Comparison of ENCODE assay signal across 10 cellular contexts in the genomic region with DNA sequence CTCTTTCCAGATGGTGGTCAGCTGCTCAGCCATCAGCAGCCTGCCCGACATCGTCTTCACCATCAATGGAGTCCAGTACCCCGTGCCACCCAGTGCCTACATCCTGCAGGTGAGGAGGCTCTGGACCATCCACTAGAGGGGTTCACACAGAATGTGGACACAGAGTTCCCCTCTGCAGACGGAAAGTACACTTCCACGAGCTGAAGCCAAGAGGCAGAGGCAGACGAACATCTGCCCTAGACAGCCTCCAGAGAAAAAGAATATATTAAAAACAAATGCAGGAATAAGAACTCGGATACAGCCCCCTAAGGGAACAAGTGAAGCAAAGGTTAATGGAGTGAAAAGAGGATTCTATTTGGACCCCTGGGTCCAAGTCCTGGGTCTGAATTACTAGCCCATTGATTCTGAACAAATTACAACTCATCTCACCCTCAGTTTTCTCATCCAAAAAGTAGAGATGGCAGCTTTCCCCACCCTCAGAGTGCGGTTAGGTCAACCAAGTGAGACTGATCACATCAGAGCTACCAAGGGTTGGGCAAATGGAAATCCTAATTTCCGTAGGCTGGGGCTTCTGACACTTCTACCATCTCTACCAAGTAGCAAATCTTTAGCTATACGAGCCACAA. TPM values are rescaled to one million over a fixed set of nuclear protein-coding genes. Genes with fewer than 3 reads are reported as not detected.
"Had no signal": no experiment of that assay in that cellular context is flagged by ENCODE, and none has a peak within 500 bp of the region (broad histone marks: within the 10 kb centered on the region; RNA-seq: fewer than 3 reads in every experiment).

No MANE protein-coding gene starts in this region.

RNA-seq across cellular contexts. Expression of a gene that starts 8.1 kb away (rescaled TPM):
- total RNA-seq: OCI-LY7, PC-3, PC-9, Peyer's patch, Right ventricle myocardium superior, RPMI7951, SJCRH30, SJSA1, SK-MEL-5 had no signal

RNA-seq across cellular contexts. Expression of a gene that starts 10.7 kb away (rescaled TPM):
- total RNA-seq: OCI-LY7, PC-3, PC-9, Peyer's patch, Right ventricle myocardium inferior, RPMI7951, SJCRH30, SJSA1, SK-MEL-5 had no signal

RNA-seq across cellular contexts. Expression of a gene that starts 29.5 kb away (rescaled TPM):
- total RNA-seq: OCI-LY7, PC-3, PC-9, Peyer's patch, Right ventricle myocardium superior, RPMI7951, SJCRH30, SJSA1, SK-MEL-5 had no signal
